14 cellular contexts compared by ENCODE assay signal in the genomic region with DNA sequence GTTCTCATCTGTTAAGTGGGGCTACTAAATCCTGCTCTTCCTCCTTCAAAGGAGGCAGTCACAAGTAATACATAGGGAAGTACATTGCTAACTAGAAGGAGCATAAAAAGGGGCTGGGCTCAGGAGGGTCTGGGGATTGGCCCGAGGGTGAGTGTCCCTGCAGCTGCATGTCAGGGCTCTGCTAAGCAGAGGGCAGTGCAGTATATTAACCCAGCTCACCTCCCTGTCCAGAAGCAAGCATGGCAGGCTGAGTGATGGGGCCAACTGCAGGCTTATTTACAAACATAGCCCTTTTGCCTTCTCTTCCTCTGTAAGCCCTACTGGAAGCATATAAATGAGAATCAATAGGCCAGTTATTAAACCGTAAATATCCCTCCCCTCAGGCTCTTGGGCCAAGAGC.
DNase-seq lines count a peak whose midpoint lies in the region; ATAC-seq and TF ChIP-seq lines count a peak whose summit lies in the region.
"Had no signal": no experiment of that assay in that cellular context is flagged by ENCODE, and none has a peak within 500 bp of the region (broad histone marks: within the 10 kb centered on the region; RNA-seq: fewer than 3 reads in every experiment).

No MANE protein-coding gene starts in this region.

- H3K4me1 Mint-ChIP-seq in CD14-positive monocyte (no peaks in the 10 kb centered on the region), brain (peaks cover 29% of the 10 kb centered on the region)
- no peaks in the 10 kb centered on the region for H3K4me1 Mint-ChIP-seq in activated CD4-positive, alpha-beta T cell treated with anti-CD3 and anti-CD28 coated beads, Interleukin-2, amount 10 ng/mL, durations not matched to agents 7 days and 5 days

- no peaks in the 10 kb centered on the region for H3K9me3 Mint-ChIP-seq in CD14-positive monocyte
- H3K9me3 Mint-ChIP-seq in brain: peaks cover 0 to 11% (median 0%) of the 10 kb centered on the region in 5 experiments
- no peaks in the 10 kb centered on the region for H3K9me3 Mint-ChIP-seq in activated CD4-positive, alpha-beta T cell treated with anti-CD3 and anti-CD28 coated beads, Interleukin-2, amount 10 ng/mL, durations not matched to agents 7 days and 5 days
- H3K9me3 Mint-ChIP-seq: CD4-positive, alpha-beta T cell had no signal

- H3K36me3 Mint-ChIP-seq in CD14-positive monocyte (no peaks in the 10 kb centered on the region), brain (no peaks in the 10 kb centered on the region)
- no peaks in the 10 kb centered on the region for H3K36me3 Mint-ChIP-seq in activated CD4-positive, alpha-beta T cell treated with anti-CD3 and anti-CD28 coated beads, Interleukin-2, amount 10 ng/mL, durations not matched to agents 7 days and 5 days (ENCODE audit: low read depth)

- H3K4me3 Mint-ChIP-seq in CD14-positive monocyte (no peak overlapping the region), brain (no peak overlapping the region)
- no peak overlapping the region for H3K4me3 Mint-ChIP-seq in activated CD4-positive, alpha-beta T cell treated with anti-CD3 and anti-CD28 coated beads, Interleukin-2, amount 10 ng/mL, durations not matched to agents 7 days and 5 days
- H3K4me3 Mint-ChIP-seq: CD4-positive, alpha-beta T cell had no signal

- CTCF ChIA-PET in activated CD4-positive, alpha-beta T cell treated with anti-CD3 and anti-CD28 coated beads, Interleukin-2, amount 10 ng/mL, durations not matched to agents 7 days and 5 days (lab: Charles Lee): no interaction called here

- H3K27ac Mint-ChIP-seq in CD14-positive monocyte: no peak overlapping the region
- peak overlapping the region in 3 of 5 experiments; percentile 22 to 51 (median 36) for H3K27ac Mint-ChIP-seq in brain
- no peak overlapping the region for H3K27ac Mint-ChIP-seq in activated CD4-positive, alpha-beta T cell treated with anti-CD3 and anti-CD28 coated beads, Interleukin-2, amount 10 ng/mL, durations not matched to agents 7 days and 5 days
- H3K27ac Mint-ChIP-seq: CD4-positive, alpha-beta T cell had no signal

- DNase-seq in CD14-positive monocyte (ENCODE audit: low spot score): peak; percentile 20
- peak; percentile 31 for DNase-seq in LHCN-M2 (ENCODE audit: low read depth)
- DNase-seq in myocyte (ENCODE audit: low read depth): peak; percentile 61
- no peak for DNase-seq in dedifferentiated amniotic fluid mesenchymal stem cell (ENCODE audit: extremely low spot score)
- no peak for DNase-seq in activated CD4-positive, alpha-beta T cell treated with anti-CD3 and anti-CD28 coated beads, Interleukin-2, amount 10 ng/mL, durations not matched to agents 7 days and 5 days
- DNase-seq in NCI-H2227 (lab: John Stamatoyannopoulos, UW; ENCODE audit: unreplicated experiment): no peak
- DNase-seq: ACHN; Calu3; CD4-positive, alpha-beta T cell; DMS 273 treated with DMSO at 0.1 percent for 48 hours; DMS79; IMR-90 had no signal

- no peak for TF ChIP-seq CTCF in CD14-positive monocyte (IDR thresholded peaks at IDR 0.05)
- no peak for TF ChIP-seq CTCF in brain (conservative IDR thresholded peaks at IDR 0.05)

- intact Hi-C loops in CD14-positive monocyte (cut with micrococcal nuclease): no loop called here

- POLR2A ChIA-PET in activated CD4-positive, alpha-beta T cell treated with anti-CD3 and anti-CD28 coated beads, Interleukin-2, amount 10 ng/mL, durations not matched to agents 7 days and 5 days (lab: Charles Lee): no interaction called here

- peaks cover 0 to 2% (median 0%) of the 10 kb centered on the region in 3 donors for H3K27me3 Mint-ChIP-seq in CD14-positive monocyte (ENCODE audit: low read depth in 3 of 3)
- no peaks in the 10 kb centered on the region for H3K27me3 Mint-ChIP-seq in brain
- no peaks in the 10 kb centered on the region for H3K27me3 Mint-ChIP-seq in activated CD4-positive, alpha-beta T cell treated with anti-CD3 and anti-CD28 coated beads, Interleukin-2, amount 10 ng/mL, durations not matched to agents 7 days and 5 days

- ATAC-seq in HG03139 (IDR thresholded peaks at IDR 0.05; ENCODE audit: unreplicated experiment): no peak

Comparison
In these comparisons a context has a peak if more than half of its experiments do, and no peak if none do; other contexts are left out.
1. DNase-seq: peak in CD14-positive monocyte (single experiment), LHCN-M2 (single experiment) and myocyte (single experiment); none in dedifferentiated amniotic fluid mesenchymal stem cell (single experiment), activated CD4-positive, alpha-beta T cell treated with anti-CD3 and anti-CD28 coated beads, Interleukin-2, amount 10 ng/mL, durations not matched to agents 7 days and 5 days (single experiment) and NCI-H2227 (single experiment).
2. H3K27ac Mint-ChIP-seq: peak in brain (3 of 5); none in CD14-positive monocyte (0 of 7) and activated CD4-positive, alpha-beta T cell treated with anti-CD3 and anti-CD28 coated beads, Interleukin-2, amount 10 ng/mL, durations not matched to agents 7 days and 5 days (single experiment).